ENCODE assay signal across 21 cellular contexts in genomic region chr2:118098307-118098706, GRCh38.
"Had no signal": no experiment of that assay in that cellular context is flagged by ENCODE, and none has a peak within 500 bp of the region (broad histone marks: within the 10 kb centered on the region; RNA-seq: fewer than 3 reads in every experiment).

No MANE protein-coding gene starts in this region.

- H3K9me3 ChIP-seq: ascending aorta, esophagus muscularis mucosa, heart right ventricle, left ventricle myocardium inferior, prostate gland, right atrium auricular region, suprapubic skin, transverse colon, vagina had no signal

- H2AFZ ChIP-seq: neural progenitor cell had no signal

- H3K27ac Mint-ChIP-seq: activated B cell treated with CpG ODN at 0.5 μM for 24 hours; activated CD4-positive, alpha-beta memory T cell treated with anti-CD3 and anti-CD28 coated beads for 36 hours; neural progenitor cell had no signal

- H3K4me3 ChIP-seq: ascending aorta, coronary artery, esophagus muscularis mucosa, heart right ventricle, left ventricle myocardium inferior, neural progenitor cell, prostate gland, right atrium auricular region, suprapubic skin, transverse colon, vagina had no signal

- H3K9ac ChIP-seq: neural progenitor cell had no signal

- DNase-seq: activated B cell treated with CpG ODN at 0.5 μM for 24 hours; activated CD4-positive, alpha-beta memory T cell treated with anti-CD3 and anti-CD28 coated beads for 36 hours; activated CD4-positive, alpha-beta T cell treated with anti-CD3 and anti-CD28 coated beads for 4 hours; activated naive CD4-positive, alpha-beta T cell treated with Interleukin-2 at 50 U/mL for 16 hours; activated T-cell treated with anti-CD3 and anti-CD28 coated beads for 4 hours; effector CD4-positive, alpha-beta T cell; heart right ventricle; left ventricle myocardium inferior; mammary epithelial cell; stimulated activated CD4-positive, alpha-beta T cell treated with anti-CD3 and anti-CD28 coated beads, Interleukin-2, amount 100 ng/mL, for 24 hours; stimulated activated naive CD8-positive, alpha-beta T cell treated with anti-CD3 and anti-CD28 coated beads, Interleukin-15, amount 100 ng/mL, for 72 hours; transverse colon had no signal

- H3K4me2 ChIP-seq: neural progenitor cell had no signal

- H3K9me3 Mint-ChIP-seq: activated B cell treated with CpG ODN at 0.5 μM for 24 hours; activated CD4-positive, alpha-beta memory T cell treated with anti-CD3 and anti-CD28 coated beads for 36 hours; central memory CD8-positive, alpha-beta T cell; neural progenitor cell; stimulated activated naive CD8-positive, alpha-beta T cell treated with anti-CD3 and anti-CD28 coated beads, Interleukin-15, amount 100 ng/mL, for 72 hours had no signal

- H3K4me1 ChIP-seq: left ventricle myocardium inferior, prostate gland, right atrium auricular region, suprapubic skin, transverse colon, vagina had no signal

- H3K27me3 ChIP-seq: ascending aorta, esophagus muscularis mucosa, heart right ventricle, neural progenitor cell, right atrium auricular region, suprapubic skin, transverse colon, vagina had no signal

- H3K27me3 Mint-ChIP-seq: activated B cell treated with CpG ODN at 0.5 μM for 24 hours; activated CD4-positive, alpha-beta memory T cell treated with anti-CD3 and anti-CD28 coated beads for 36 hours; central memory CD8-positive, alpha-beta T cell; stimulated activated naive CD8-positive, alpha-beta T cell treated with anti-CD3 and anti-CD28 coated beads, Interleukin-15, amount 100 ng/mL, for 72 hours had no signal

- H3K36me3 ChIP-seq: prostate gland, suprapubic skin had no signal

- H3K27ac ChIP-seq: ascending aorta, coronary artery, esophagus muscularis mucosa, heart right ventricle, left ventricle myocardium inferior, neural progenitor cell, prostate gland, right atrium auricular region, suprapubic skin, transverse colon, vagina had no signal

- ATAC-seq: heart right ventricle; stimulated activated naive CD8-positive, alpha-beta T cell treated with anti-CD3 and anti-CD28 coated beads, Interleukin-15, amount 100 ng/mL, for 72 hours had no signal

- H3K4me3 Mint-ChIP-seq: activated B cell treated with CpG ODN at 0.5 μM for 24 hours; activated CD4-positive, alpha-beta memory T cell treated with anti-CD3 and anti-CD28 coated beads for 36 hours; central memory CD8-positive, alpha-beta T cell; neural progenitor cell; stimulated activated naive CD8-positive, alpha-beta T cell treated with anti-CD3 and anti-CD28 coated beads, Interleukin-15, amount 100 ng/mL, for 72 hours had no signal
